In the genomic region with DNA sequence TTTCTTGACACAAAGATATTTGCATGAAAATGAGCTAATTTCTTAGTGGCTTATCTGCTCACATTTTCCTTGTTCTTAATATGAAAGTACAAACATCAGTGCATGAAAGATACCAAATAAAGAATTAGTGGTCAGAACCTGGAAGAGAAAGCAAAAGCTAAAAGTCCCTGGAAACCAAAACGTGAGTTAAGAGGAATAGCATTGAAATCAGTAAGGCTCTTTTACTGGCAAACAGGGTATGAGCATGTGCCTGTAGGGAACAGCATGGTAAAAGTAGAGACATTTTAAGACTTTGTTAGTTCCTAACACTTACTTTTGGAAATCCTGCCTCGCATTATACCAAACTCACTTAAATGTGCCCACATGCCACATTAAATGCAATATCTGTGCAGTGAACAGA, we compare ENCODE assay signal across 19 cellular contexts. TPM values are rescaled to one million over a fixed set of nuclear protein-coding genes. Genes with fewer than 3 reads are reported as not detected.
DNase-seq lines count a peak whose midpoint lies in the region; ATAC-seq and TF ChIP-seq lines count a peak whose summit lies in the region.
"Had no signal": no experiment of that assay in that cellular context is flagged by ENCODE, and none has a peak within 500 bp of the region (broad histone marks: within the 10 kb centered on the region; RNA-seq: fewer than 3 reads in every experiment).

No MANE protein-coding gene starts in this region.

- no peak overlapping the region for H3K27ac Mint-ChIP-seq in neural progenitor cell
- H3K27ac Mint-ChIP-seq: CD4-positive, alpha-beta T cell had no signal

- H3K4me1 ChIP-seq in neural progenitor cell (peaks cover 16% of the 10 kb centered on the region), suprapubic skin (peaks cover 5% of the 10 kb centered on the region)
- H3K4me1 ChIP-seq: BE2C had no signal

- DNase-seq in OCI-M1 (lab: John Stamatoyannopoulos, UW): peak; percentile 62
- DNase-seq in choroid plexus epithelial cell (ENCODE audit: low read depth): peak; percentile 24
- no peak for DNase-seq in neural progenitor cell (ENCODE audit: low spot score)
- DNase-seq in suprapubic skin (ENCODE audit: low spot score in 2 of 2): no peak
- DNase-seq in NCI-H748 (lab: John Stamatoyannopoulos, UW; ENCODE audit: unreplicated experiment): no peak
- no peak for DNase-seq in HuH-7 (ENCODE audit: low spot score)
- DNase-seq: BE2C; Caco-2; CD4-positive, alpha-beta T cell; EL; NCI-H1048; NCI-H1436; NCI-H1930; NCI-H226; NCI-H524; Right ventricle myocardium superior had no signal

- no peaks in the 10 kb centered on the region for H3K36me3 ChIP-seq in neural progenitor cell
- no peaks in the 10 kb centered on the region for H3K36me3 ChIP-seq in suprapubic skin
- H3K36me3 ChIP-seq: BE2C had no signal

- H3K27me3 ChIP-seq in neural progenitor cell: no peaks in the 10 kb centered on the region
- no peaks in the 10 kb centered on the region for H3K27me3 ChIP-seq in suprapubic skin
- H3K27me3 ChIP-seq: BE2C had no signal

- H3K79me2 ChIP-seq in neural progenitor cell (ENCODE audit: low read depth): no peaks in the 10 kb centered on the region

- no peak overlapping the region for H3K4me2 ChIP-seq in neural progenitor cell
- H3K4me2 ChIP-seq: KMS-11 had no signal

- ATAC-seq in GM18870 (IDR thresholded peaks at IDR 0.05; ENCODE audit: unreplicated experiment): peak; percentile 46
- ATAC-seq: GM12878 had no signal

- peak overlapping the region; percentile 87 for H2AFZ ChIP-seq in neural progenitor cell (replicated peaks)

- no peak overlapping the region for H3K4me3 Mint-ChIP-seq in neural progenitor cell
- H3K4me3 Mint-ChIP-seq: CD4-positive, alpha-beta T cell had no signal

- H3K9me3 ChIP-seq in neural progenitor cell (ENCODE audit: low read depth): peaks cover 3% of the 10 kb centered on the region
- no peaks in the 10 kb centered on the region for H3K9me3 ChIP-seq in suprapubic skin
- H3K9me3 ChIP-seq: BE2C, Caco-2 had no signal

- no peaks in the 10 kb centered on the region for H3K36me3 Mint-ChIP-seq in neural progenitor cell

- no peak for TF ChIP-seq CTCF in choroid plexus epithelial cell (conservative IDR thresholded peaks at IDR 0.05; ENCODE audit: low read depth, low read length)
- no peak for TF ChIP-seq CTCF in neural progenitor cell (IDR thresholded peaks at IDR 0.05)
- no peak for TF ChIP-seq CTCF in suprapubic skin (IDR thresholded peaks at IDR 0.05)

- H3F3A ChIP-seq in neural progenitor cell (ENCODE audit: low read depth): peaks cover 9% of the 10 kb centered on the region

- TF ChIP-seq EP300 in suprapubic skin (IDR thresholded peaks at IDR 0.05): no peak

- no peaks in the 10 kb centered on the region for H3K27me3 Mint-ChIP-seq in neural progenitor cell (ENCODE audit: insufficient read depth, low read depth)

- peaks cover 15% of the 10 kb centered on the region for H3K4me1 Mint-ChIP-seq in neural progenitor cell

- no peaks in the 10 kb centered on the region for H4K20me1 ChIP-seq in neural progenitor cell (ENCODE audit: low read depth)

- H3K27ac ChIP-seq in neural progenitor cell: no peak overlapping the region
- H3K27ac ChIP-seq in suprapubic skin: no peak overlapping the region
- H3K27ac ChIP-seq: KMS-11 had no signal

- no peak overlapping the region for H3K9ac ChIP-seq in neural progenitor cell
- H3K9ac ChIP-seq: KMS-11 had no signal

- H3K4me3 ChIP-seq in choroid plexus epithelial cell (ENCODE audit: low read depth, low read length) (no peak overlapping the region), neural progenitor cell (no peak overlapping the region), suprapubic skin (no peak overlapping the region)
- H3K4me3 ChIP-seq: GM12878 had no signal

- H3K9me3 Mint-ChIP-seq in neural progenitor cell: no peaks in the 10 kb centered on the region
- H3K9me3 Mint-ChIP-seq: CD4-positive, alpha-beta T cell had no signal

- WGBS in suprapubic skin: 52% methylated on average over 2 of the region's 2 CpGs

- no peak for TF ChIP-seq POLR2A in suprapubic skin (IDR thresholded peaks at IDR 0.05)

RNA-seq across cellular contexts. Expression of gene CWC22, which starts 31.9 kb away (rescaled TPM):
- total RNA-seq in neural progenitor cell (ENCODE audit: low replicate concordance) (43.6 and 60.2 TPM in 2 replicates), suprapubic skin (10 to 100 TPM; 13.2 to 24.3 (median 19.4) TPM)

Comparison
In these comparisons a context has a peak if more than half of its experiments do, and no peak if none do; other contexts are left out.
1. DNase-seq: peak in OCI-M1 (single experiment) and choroid plexus epithelial cell (single experiment); none in neural progenitor cell (single experiment), suprapubic skin (0 of 2), NCI-H748 (single experiment) and HuH-7 (single experiment).